Comparison of ENCODE assay signal across 18 cellular contexts in genomic region chr15:59999064-59999377, GRCh38. TPM values are rescaled to one million over a fixed set of nuclear protein-coding genes. Genes with fewer than 3 reads are reported as not detected.
DNase-seq lines count a peak whose midpoint lies in the region; ATAC-seq and TF ChIP-seq lines count a peak whose summit lies in the region.
"Had no signal": no experiment of that assay in that cellular context is flagged by ENCODE, and none has a peak within 500 bp of the region (broad histone marks: within the 10 kb centered on the region; RNA-seq: fewer than 3 reads in every experiment).

No MANE protein-coding gene starts in this region.

- H2BK120ac ChIP-seq in mesendoderm (ENCODE audit: low read depth, low read length) = no peak overlapping the region

- no peak overlapping the region for H2BK15ac ChIP-seq in mesendoderm (replicated peaks; ENCODE audit: low read depth)

- no peak overlapping the region for H3K18ac ChIP-seq in mesendoderm (ENCODE audit: low read length)

- no peak overlapping the region for H3K56ac ChIP-seq in mesendoderm (ENCODE audit: low read length)

- peaks cover 46% of the 10 kb centered on the region for H3K27me3 ChIP-seq in mesendoderm (ENCODE audit: insufficient read depth, low read length, poor library complexity)
- H3K27me3 ChIP-seq in testis = peaks cover 11% of the 10 kb centered on the region

- intact Hi-C loops in activated T-helper 2 cell treated with anti-CD3 and anti-CD28 coated beads, Interferon-gamma antibody, Interleukin-2, Interleukin-4, amounts not matched to agents 10 μg/mL and 5 μg/mL and 100 μg/mL, durations not matched to agents 14 hours and 24 hours and 36 hours (cut with micrococcal nuclease) = loop anchor here (5.0 to 10.0 kb wide), 2 partner anchors 204 to 328 kb away; no protein-coding TSS in a partner anchor
- intact Hi-C loops in testis (cut with DNase I; ENCODE audit: low total_unique reads) = no loop called here

- no peak overlapping the region for H3K9ac ChIP-seq in mesendoderm (ENCODE audit: low read length)

- no peak for TF ChIP-seq CTCF in GM10266 (IDR thresholded peaks at IDR 0.05; ENCODE audit: control insufficient read depth, insufficient read depth, low read depth, missing control alignments)
- TF ChIP-seq CTCF in testis (IDR thresholded peaks at IDR 0.05) = no peak

- H3K4me1 Mint-ChIP-seq in activated T-helper 2 cell treated with anti-CD3 and anti-CD28 coated beads, Interferon-gamma antibody, Interleukin-2, Interleukin-4, amounts not matched to agents 10 μg/mL and 5 μg/mL and 100 μg/mL, durations not matched to agents 14 hours and 24 hours and 36 hours (ENCODE audit: low read depth) = peaks cover 74% of the 10 kb centered on the region

- H2BK5ac ChIP-seq in mesendoderm (ENCODE audit: low read length) = no peak overlapping the region

- H3K4me3 ChIP-seq in mesendoderm (ENCODE audit: low read length) = no peak overlapping the region
- no peak overlapping the region for H3K4me3 ChIP-seq in testis
- H3K4me3 ChIP-seq: hepatocyte had no signal

- no peak overlapping the region for H3K23ac ChIP-seq in mesendoderm (ENCODE audit: low read length)

- no peak for TF ChIP-seq POLR2A in testis (IDR thresholded peaks at IDR 0.05)

- H3K4me1 ChIP-seq in mesendoderm (ENCODE audit: control insufficient read depth, low read depth, low read length) (peaks cover 12% of the 10 kb centered on the region), testis (peaks cover 5% of the 10 kb centered on the region)

- H4K5ac ChIP-seq in mesendoderm (ENCODE audit: low read length) = no peak overlapping the region

- peaks cover 89% of the 10 kb centered on the region for H3K27me3 Mint-ChIP-seq in activated T-helper 2 cell treated with anti-CD3 and anti-CD28 coated beads, Interferon-gamma antibody, Interleukin-2, Interleukin-4, amounts not matched to agents 10 μg/mL and 5 μg/mL and 100 μg/mL, durations not matched to agents 14 hours and 24 hours and 36 hours (ENCODE audit: low read depth)

- H3K9me3 Mint-ChIP-seq in activated T-helper 2 cell treated with anti-CD3 and anti-CD28 coated beads, Interferon-gamma antibody, Interleukin-2, Interleukin-4, amounts not matched to agents 10 μg/mL and 5 μg/mL and 100 μg/mL, durations not matched to agents 14 hours and 24 hours and 36 hours = no peaks in the 10 kb centered on the region

- no peak overlapping the region for H4K8ac ChIP-seq in mesendoderm (ENCODE audit: low read depth, low read length)

- no peaks in the 10 kb centered on the region for H3K79me1 ChIP-seq in mesendoderm (ENCODE audit: low read length)

- DNase-seq in NCI-H510A treated with DMSO at 0.1 percent for 48 hours (lab: John Stamatoyannopoulos, UW) (peak; percentile 12), NCI-H510A (lab: John Stamatoyannopoulos, UW) (no peak), GM10266 (ENCODE audit: extremely low spot score) (peak; percentile 17), mesendoderm (peak; percentile 74), NCI-H1930 (lab: John Stamatoyannopoulos, UW) (no peak), testis (no peak)
- no peak for DNase-seq in activated T-helper 2 cell treated with anti-CD3 and anti-CD28 coated beads, Interferon-gamma antibody, Interleukin-2, Interleukin-4, amounts not matched to agents 10 μg/mL and 5 μg/mL and 100 μg/mL, durations not matched to agents 14 hours and 24 hours and 36 hours (ENCODE audit: low spot score)
- DNase-seq: activated CD8-positive, alpha-beta T cell treated with anti-CD3 and anti-CD28 coated beads for 36 hours; activated effector memory CD4-positive, alpha-beta T cell treated with anti-CD3 and anti-CD28 coated beads, Interleukin-2, amount 50 U/mL, for 16 hours; CD8-positive, alpha-beta T cell; dermis blood vessel endothelial cell; left ventricle myocardium superior; naive B cell had no signal

- H3K27ac Mint-ChIP-seq in activated T-helper 2 cell treated with anti-CD3 and anti-CD28 coated beads, Interferon-gamma antibody, Interleukin-2, Interleukin-4, amounts not matched to agents 10 μg/mL and 5 μg/mL and 100 μg/mL, durations not matched to agents 14 hours and 24 hours and 36 hours = peak overlapping the region; percentile 68
- H3K27ac Mint-ChIP-seq: activated CD8-positive, alpha-beta T cell treated with anti-CD3 and anti-CD28 coated beads for 36 hours; CD8-positive, alpha-beta T cell had no signal

- peaks cover 35% of the 10 kb centered on the region for H3K36me3 Mint-ChIP-seq in activated T-helper 2 cell treated with anti-CD3 and anti-CD28 coated beads, Interferon-gamma antibody, Interleukin-2, Interleukin-4, amounts not matched to agents 10 μg/mL and 5 μg/mL and 100 μg/mL, durations not matched to agents 14 hours and 24 hours and 36 hours (ENCODE audit: low read depth)
- H3K36me3 Mint-ChIP-seq: CD8-positive, alpha-beta T cell had no signal

- H3K4me3 Mint-ChIP-seq in activated T-helper 2 cell treated with anti-CD3 and anti-CD28 coated beads, Interferon-gamma antibody, Interleukin-2, Interleukin-4, amounts not matched to agents 10 μg/mL and 5 μg/mL and 100 μg/mL, durations not matched to agents 14 hours and 24 hours and 36 hours (ENCODE audit: low read depth) = peak overlapping the region; percentile 33
- H3K4me3 Mint-ChIP-seq: activated CD8-positive, alpha-beta T cell treated with anti-CD3 and anti-CD28 coated beads for 36 hours; CD8-positive, alpha-beta T cell had no signal

- H3K36me3 ChIP-seq in mesendoderm (ENCODE audit: control insufficient read depth, insufficient read depth, low read length) (no peaks in the 10 kb centered on the region), testis (ENCODE audit: low read depth, missing control alignments) (no peaks in the 10 kb centered on the region)

- H3K27ac ChIP-seq in mesendoderm (ENCODE audit: low read depth, low read length) = no peak overlapping the region
- no peak overlapping the region for H3K27ac ChIP-seq in testis
- H3K27ac ChIP-seq: hepatocyte had no signal

- no peaks in the 10 kb centered on the region for H3K79me2 ChIP-seq in mesendoderm (ENCODE audit: control insufficient read depth, insufficient read depth, low read length)
- H3K79me2 ChIP-seq: hepatocyte had no signal

- no peak for ATAC-seq in GM21390 (IDR thresholded peaks at IDR 0.05; ENCODE audit: unreplicated experiment)
- ATAC-seq: activated CD8-positive, alpha-beta T cell treated with anti-CD3 and anti-CD28 coated beads for 36 hours; CD8-positive, alpha-beta T cell; left ventricle myocardium superior; Right ventricle myocardium inferior had no signal

- no peak overlapping the region for H3K4me2 ChIP-seq in mesendoderm (ENCODE audit: low read length)
- H3K4me2 ChIP-seq: hepatocyte had no signal

- no peak overlapping the region for H2AK5ac ChIP-seq in mesendoderm (ENCODE audit: low read length)

- WGBS in mesendoderm (ENCODE audit: extremely low coverage, insufficient coverage, low lambda C conversion rate) = no CpG with 5 or more reads among the region's 4 CpGs
- 4 to 10% methylated on average over 4 of the region's 4 CpGs for WGBS in testis, 2 donors

- H3K4ac ChIP-seq in mesendoderm (ENCODE audit: low read depth, low read length) = no peak overlapping the region

- no peaks in the 10 kb centered on the region for H3K9me3 ChIP-seq in testis

RNA-seq across cellular contexts. Expression of gene FOXB1, which starts 5.1 kb away (rescaled TPM):
- 11.8 and 12.7 TPM in 2 replicates for total RNA-seq in activated T-helper 2 cell treated with anti-CD3 and anti-CD28 coated beads, Interferon-gamma antibody, Interleukin-2, Interleukin-4, amounts not matched to agents 10 μg/mL and 5 μg/mL and 100 μg/mL, durations not matched to agents 14 hours and 24 hours and 36 hours
- polyA plus RNA-seq in mesendoderm (2013, experiment 1 of 2) = 4.7 TPM
- polyA plus RNA-seq in mesendoderm (2013, experiment 2 of 2) = 5.5 TPM
- 1 to 10 TPM in 1 of 2 donors, under 1 TPM in 1; 0.56 to 1.5 TPM for total RNA-seq in testis
- 7.4 TPM for polyA plus RNA-seq in testis (ENCODE audit: insufficient read depth, low read depth, low replicate concordance)
- total RNA-seq: CD8-positive, alpha-beta T cell; dermis blood vessel endothelial cell; fibroblast of lung; hepatocyte; left ventricle myocardium superior; M059J; Right ventricle myocardium inferior had no signal
- polyA plus RNA-seq: fibroblast of lung, hepatocyte had no signal

Comparison
In these comparisons a context has a peak if more than half of its experiments do, and no peak if none do; other contexts are left out.
1. DNase-seq: peak in NCI-H510A treated with DMSO at 0.1 percent for 48 hours (single experiment), GM10266 (single experiment) and mesendoderm (single experiment); none in NCI-H510A (single experiment), activated T-helper 2 cell treated with anti-CD3 and anti-CD28 coated beads, Interferon-gamma antibody, Interleukin-2, Interleukin-4, amounts not matched to agents 10 μg/mL and 5 μg/mL and 100 μg/mL, durations not matched to agents 14 hours and 24 hours and 36 hours (single experiment), NCI-H1930 (0 of 2) and testis (single experiment).